1 cellular context compared by ENCODE assay signal in genomic region chr10:75202321-75203096, GRCh38.
TF ChIP-seq lines count a peak whose summit lies in the region.

No MANE protein-coding gene starts in this region.

TF ChIP-seq in HEK293, 187 proteins besides CTCF, POLR2A, EP300 and RAD21 (continued from another document and continues in another):
- TF ChIP-seq ZBTB6 (tag by site-specific recombination; IDR thresholded peaks at IDR 0.05) (no peak), ZNF768 (tag by site-specific recombination; IDR thresholded peaks at IDR 0.05) (no peak), ZNF830 (tag by site-specific recombination; IDR thresholded peaks at IDR 0.05; ENCODE audit: low read depth) (no peak), ZFP41 (tag by site-specific recombination; IDR thresholded peaks at IDR 0.05; ENCODE audit: borderline replicate concordance) (no peak), SP3 (tag by site-specific recombination; IDR thresholded peaks at IDR 0.05) (peak; percentile 29; the same call in 1 of the 2 replicates), ZNF791 (tag by site-specific recombination; IDR thresholded peaks at IDR 0.05) (no peak), PRDM4 (tag by site-specific recombination; IDR thresholded peaks at IDR 0.05) (no peak), ZNF704 (tag by site-specific recombination; IDR thresholded peaks at IDR 0.05) (no peak), ZNF202 (tag by site-specific recombination; IDR thresholded peaks at IDR 0.05; ENCODE audit: borderline replicate concordance) (no peak), GLI4 (tag by site-specific recombination; IDR thresholded peaks at IDR 0.05) (no peak), ZNF544 (tag by site-specific recombination; IDR thresholded peaks at IDR 0.05) (no peak), KLF7 (tag by site-specific recombination; IDR thresholded peaks at IDR 0.05; ENCODE audit: borderline replicate concordance) (no peak), ZNF645 (tag by site-specific recombination; IDR thresholded peaks at IDR 0.05) (no peak), ZNF843 (tag by site-specific recombination; IDR thresholded peaks at IDR 0.05) (no peak), ZNF623 (tag by site-specific recombination; IDR thresholded peaks at IDR 0.05) (no peak), HOXC10 (CRISPR knock-in tag; IDR thresholded peaks at IDR 0.05) (no peak), ZNF398 (tag by site-specific recombination; IDR thresholded peaks at IDR 0.05) (no peak), ZNF292 (tag by site-specific recombination; IDR thresholded peaks at IDR 0.05; ENCODE audit: borderline replicate concordance, low read depth) (no peak), SP7 (tag by site-specific recombination; IDR thresholded peaks at IDR 0.05) (peak; percentile 33; the same call in 1 of the 2 replicates), SETDB1 (IDR thresholded peaks at IDR 0.05; ENCODE audit: insufficient read length, low read length) (no peak), REPIN1 (tag by site-specific recombination; IDR thresholded peaks at IDR 0.05; ENCODE audit: low read depth) (no peak), ZNF558 (tag by site-specific recombination; IDR thresholded peaks at IDR 0.05) (no peak), ZNF629 (tag by site-specific recombination; IDR thresholded peaks at IDR 0.05) (peak; percentile 45; the same call in 1 of the 2 replicates), FEZF1 (tag by site-specific recombination; IDR thresholded peaks at IDR 0.05) (no peak), ATF2 (tag by site-specific recombination; IDR thresholded peaks at IDR 0.05; ENCODE audit: low read depth) (peak; percentile 35; the same call in 1 of the 2 replicates), ZNF169 (tag by site-specific recombination; IDR thresholded peaks at IDR 0.05) (no peak), PRDM1 (tag by site-specific recombination; IDR thresholded peaks at IDR 0.05) (no peak), TCF7L2 (IDR thresholded peaks at IDR 0.05; ENCODE audit: borderline replicate concordance, low read depth, low read length) (no peak), ZNF211 (tag by site-specific recombination; IDR thresholded peaks at IDR 0.05; ENCODE audit: low read depth) (no peak), ZNF37A (tag by site-specific recombination; IDR thresholded peaks at IDR 0.05) (no peak), TRIM28 (IDR thresholded peaks at IDR 0.05; ENCODE audit: borderline replicate concordance, low read length) (no peak), OSR2 (tag by site-specific recombination; IDR thresholded peaks at IDR 0.05) (no peak), ZNF280C (tag by site-specific recombination; IDR thresholded peaks at IDR 0.05) (no peak), ZSCAN30 (tag by site-specific recombination; IDR thresholded peaks at IDR 0.05) (no peak), ZBTB7A (tag by site-specific recombination; IDR thresholded peaks at IDR 0.05; ENCODE audit: low read depth) (no peak), GFI1B (tag by site-specific recombination; IDR thresholded peaks at IDR 0.05) (no peak), GLI2 (tag by site-specific recombination; IDR thresholded peaks at IDR 0.05; ENCODE audit: borderline replicate concordance, low read depth) (no peak), ZFP3 (tag by site-specific recombination; IDR thresholded peaks at IDR 0.05; ENCODE audit: low read depth) (no peak), SALL2 (tag by site-specific recombination; IDR thresholded peaks at IDR 0.05; ENCODE audit: borderline replicate concordance) (no peak)
- TF ChIP-seq, protein P1, sequence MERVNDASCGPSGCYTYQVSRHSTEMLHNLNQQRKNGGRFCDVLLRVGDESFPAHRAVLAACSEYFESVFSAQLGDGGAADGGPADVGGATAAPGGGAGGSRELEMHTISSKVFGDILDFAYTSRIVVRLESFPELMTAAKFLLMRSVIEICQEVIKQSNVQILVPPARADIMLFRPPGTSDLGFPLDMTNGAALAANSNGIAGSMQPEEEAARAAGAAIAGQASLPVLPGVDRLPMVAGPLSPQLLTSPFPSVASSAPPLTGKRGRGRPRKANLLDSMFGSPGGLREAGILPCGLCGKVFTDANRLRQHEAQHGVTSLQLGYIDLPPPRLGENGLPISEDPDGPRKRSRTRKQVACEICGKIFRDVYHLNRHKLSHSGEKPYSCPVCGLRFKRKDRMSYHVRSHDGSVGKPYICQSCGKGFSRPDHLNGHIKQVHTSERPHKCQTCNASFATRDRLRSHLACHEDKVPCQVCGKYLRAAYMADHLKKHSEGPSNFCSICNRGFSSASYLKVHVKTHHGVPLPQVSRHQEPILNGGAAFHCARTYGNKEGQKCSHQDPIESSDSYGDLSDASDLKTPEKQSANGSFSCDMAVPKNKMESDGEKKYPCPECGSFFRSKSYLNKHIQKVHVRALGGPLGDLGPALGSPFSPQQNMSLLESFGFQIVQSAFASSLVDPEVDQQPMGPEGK (tag by site-specific recombination; IDR thresholded peaks at IDR 0.05) = peak; percentile 40; the same call in 1 of the 2 replicates
- TF ChIP-seq, protein P2, sequence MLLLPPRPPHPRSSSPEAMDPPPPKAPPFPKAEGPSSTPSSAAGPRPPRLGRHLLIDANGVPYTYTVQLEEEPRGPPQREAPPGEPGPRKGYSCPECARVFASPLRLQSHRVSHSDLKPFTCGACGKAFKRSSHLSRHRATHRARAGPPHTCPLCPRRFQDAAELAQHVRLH (tag by site-specific recombination; IDR thresholded peaks at IDR 0.05) = no peak
- TF ChIP-seq, protein P3, sequence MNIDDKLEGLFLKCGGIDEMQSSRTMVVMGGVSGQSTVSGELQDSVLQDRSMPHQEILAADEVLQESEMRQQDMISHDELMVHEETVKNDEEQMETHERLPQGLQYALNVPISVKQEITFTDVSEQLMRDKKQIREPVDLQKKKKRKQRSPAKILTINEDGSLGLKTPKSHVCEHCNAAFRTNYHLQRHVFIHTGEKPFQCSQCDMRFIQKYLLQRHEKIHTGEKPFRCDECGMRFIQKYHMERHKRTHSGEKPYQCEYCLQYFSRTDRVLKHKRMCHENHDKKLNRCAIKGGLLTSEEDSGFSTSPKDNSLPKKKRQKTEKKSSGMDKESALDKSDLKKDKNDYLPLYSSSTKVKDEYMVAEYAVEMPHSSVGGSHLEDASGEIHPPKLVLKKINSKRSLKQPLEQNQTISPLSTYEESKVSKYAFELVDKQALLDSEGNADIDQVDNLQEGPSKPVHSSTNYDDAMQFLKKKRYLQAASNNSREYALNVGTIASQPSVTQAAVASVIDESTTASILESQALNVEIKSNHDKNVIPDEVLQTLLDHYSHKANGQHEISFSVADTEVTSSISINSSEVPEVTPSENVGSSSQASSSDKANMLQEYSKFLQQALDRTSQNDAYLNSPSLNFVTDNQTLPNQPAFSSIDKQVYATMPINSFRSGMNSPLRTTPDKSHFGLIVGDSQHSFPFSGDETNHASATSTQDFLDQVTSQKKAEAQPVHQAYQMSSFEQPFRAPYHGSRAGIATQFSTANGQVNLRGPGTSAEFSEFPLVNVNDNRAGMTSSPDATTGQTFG (tag by site-specific recombination; IDR thresholded peaks at IDR 0.05; ENCODE audit: borderline replicate concordance) = no peak
- TF ChIP-seq, protein P4, sequence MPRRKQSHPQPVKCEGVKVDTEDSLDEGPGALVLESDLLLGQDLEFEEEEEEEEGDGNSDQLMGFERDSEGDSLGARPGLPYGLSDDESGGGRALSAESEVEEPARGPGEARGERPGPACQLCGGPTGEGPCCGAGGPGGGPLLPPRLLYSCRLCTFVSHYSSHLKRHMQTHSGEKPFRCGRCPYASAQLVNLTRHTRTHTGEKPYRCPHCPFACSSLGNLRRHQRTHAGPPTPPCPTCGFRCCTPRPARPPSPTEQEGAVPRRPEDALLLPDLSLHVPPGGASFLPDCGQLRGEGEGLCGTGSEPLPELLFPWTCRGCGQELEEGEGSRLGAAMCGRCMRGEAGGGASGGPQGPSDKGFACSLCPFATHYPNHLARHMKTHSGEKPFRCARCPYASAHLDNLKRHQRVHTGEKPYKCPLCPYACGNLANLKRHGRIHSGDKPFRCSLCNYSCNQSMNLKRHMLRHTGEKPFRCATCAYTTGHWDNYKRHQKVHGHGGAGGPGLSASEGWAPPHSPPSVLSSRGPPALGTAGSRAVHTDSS (tag by site-specific recombination; IDR thresholded peaks at IDR 0.05) = no peak
